Comparison of ENCODE assay signal across 18 cellular contexts in genomic region chr2:176656055-176656775, GRCh38.
DNase-seq lines count a peak whose midpoint lies in the region; ATAC-seq and TF ChIP-seq lines count a peak whose summit lies in the region.
"Had no signal": no experiment of that assay in that cellular context is flagged by ENCODE, and none has a peak within 500 bp of the region (broad histone marks: within the 10 kb centered on the region; RNA-seq: fewer than 3 reads in every experiment).

No MANE protein-coding gene starts in this region.

- no peak for TF ChIP-seq RAD21 in SK-N-SH (IDR thresholded peaks at IDR 0.05; ENCODE audit: low read length)

- H3K4me1 ChIP-seq in SK-N-SH (ENCODE audit: control insufficient read depth in 1 of 2, insufficient read depth in 2 of 2, low read depth in 1 of 2, low read length in 1 of 2) (peaks cover 6 to 31% of the 10 kb centered on the region in 2 experiments; a peak in 3 of 4 replicates), aorta (ENCODE audit: control insufficient read depth in 1 of 2, insufficient read depth in 2 of 2, low read length in 2 of 2) (peaks cover 0 to 1% of the 10 kb centered on the region in 2 donors)
- H3K4me1 ChIP-seq: HAP-1 had no signal

- intact Hi-C loops in aorta (cut with DNase I), result loop anchor here in 1 of 2 donors (10.0 kb wide), 1 partner anchor 489 kb away; no protein-coding TSS in a partner anchor

- ATAC-seq in SK-N-SH treated with all-trans-retinoic acid at 6 μM for 48 hours (no peak), aorta (ENCODE audit: low FRiP score) (no peak)

- no peaks in the 10 kb centered on the region for H3K36me3 Mint-ChIP-seq in nephron (ENCODE audit: low read depth)
- H3K36me3 Mint-ChIP-seq: CD4-positive, alpha-beta memory T cell had no signal

- no peak overlapping the region for H3K4me2 ChIP-seq in SK-N-SH

- no peaks in the 10 kb centered on the region for H3K27me3 ChIP-seq in SK-N-SH (ENCODE audit: insufficient read depth)
- H3K27me3 ChIP-seq in aorta (ENCODE audit: control insufficient read depth in 1 of 2, insufficient read depth in 2 of 2, low read length in 1 of 2), result no peaks in the 10 kb centered on the region

- no peaks in the 10 kb centered on the region for H3F3A ChIP-seq in SK-N-SH (replicated peaks; ENCODE audit: insufficient read depth)

- H3K36me3 ChIP-seq in SK-N-SH (replicated peaks in 1 of 2; ENCODE audit: control insufficient read depth in 1 of 2, insufficient read depth in 2 of 2, low read length in 1 of 2), result no peaks in the 10 kb centered on the region
- no peaks in the 10 kb centered on the region for H3K36me3 ChIP-seq in SK-N-MC (ENCODE audit: insufficient read depth, low read length)
- no peaks in the 10 kb centered on the region for H3K36me3 ChIP-seq in aorta (ENCODE audit: control insufficient read depth in 1 of 2, insufficient read depth in 2 of 2, low read length in 1 of 2)
- H3K36me3 ChIP-seq: HAP-1 had no signal

- no peaks in the 10 kb centered on the region for H3K9me2 ChIP-seq in SK-N-SH

- 80% methylated on average over 2 of the region's 2 CpGs for WGBS in SK-N-SH (ENCODE audit: low lambda C conversion rate)
- WGBS in aorta, 2 donors, result 76 to 88% methylated on average over 2 of the region's 2 CpGs

- no peak for TF ChIP-seq EP300 in SK-N-SH (IDR thresholded peaks at IDR 0.05; ENCODE audit: borderline replicate concordance in 1 of 2, low read depth in 1 of 2, low read length in 1 of 2)

- no peaks in the 10 kb centered on the region for H3K9me3 Mint-ChIP-seq in nephron
- H3K9me3 Mint-ChIP-seq: CD4-positive, alpha-beta memory T cell had no signal

- peaks cover 5% of the 10 kb centered on the region for H3K27me3 Mint-ChIP-seq in nephron (ENCODE audit: low read depth)

- H3K9me3 ChIP-seq in SK-N-SH, result no peaks in the 10 kb centered on the region
- H3K9me3 ChIP-seq in SK-N-MC (ENCODE audit: low read depth, low read length), result no peaks in the 10 kb centered on the region
- no peaks in the 10 kb centered on the region for H3K9me3 ChIP-seq in aorta (ENCODE audit: control insufficient read depth, low read length)
- H3K9me3 ChIP-seq: HAP-1 had no signal

- no peak overlapping the region for H2AFZ ChIP-seq in SK-N-SH (ENCODE audit: low read depth)

- H3K27ac Mint-ChIP-seq in nephron, result peak overlapping the region in 2 of 3 experiments; percentile 18 to 32
- H3K27ac Mint-ChIP-seq: CD4-positive, alpha-beta memory T cell had no signal

- H3K79me2 ChIP-seq in SK-N-SH (ENCODE audit: insufficient read depth), result no peaks in the 10 kb centered on the region

- peaks cover 37% of the 10 kb centered on the region for H3K4me1 Mint-ChIP-seq in nephron

- H3K9ac ChIP-seq in SK-N-SH (no peak overlapping the region), SK-N-MC (ENCODE audit: insufficient read length) (peak overlapping the region; percentile 75)

- H3K4me3 ChIP-seq in SK-N-SH (ENCODE audit: low read depth in 2 of 2, low read length in 1 of 2), result no peak overlapping the region
- peak overlapping the region; percentile 68 for H3K4me3 ChIP-seq in SK-N-MC
- H3K4me3 ChIP-seq in aorta (ENCODE audit: low read length in 2 of 2), result no peak overlapping the region
- H3K4me3 ChIP-seq: HAP-1 had no signal

- DNase-seq in SK-N-SH (no peak), SK-N-MC (ENCODE audit: low read depth, low spot score) (peak; percentile 95), NCI-H1930 (lab: John Stamatoyannopoulos, UW) (no peak), aorta (no peak)
- no peak for DNase-seq in stimulated activated CD4-positive, alpha-beta T cell treated with anti-CD3 and anti-CD28 coated beads, Interleukin-4, amount 100 ng/mL, for 24 hours
- DNase-seq: ACHN; C1 segment of cervical spinal cord; Calu3; CD4-positive, alpha-beta memory T cell; COR-L47; DMS53; DMS79 treated with DMSO at 0.1 percent for 48 hours; GF-D8; GOT3 had no signal

- POLR2A ChIA-PET in SK-N-SH (lab: Yijun Ruan, JAX), result interaction anchor here (0.7 kb wide), 1 partner anchor 511 kb away, joined by 3 read pairs; no protein-coding TSS in a partner anchor

- no peak for TF ChIP-seq CTCF in SK-N-SH (IDR thresholded peaks at IDR 0.05)
- TF ChIP-seq CTCF in nephron (IDR thresholded peaks at IDR 0.05; ENCODE audit: unreplicated experiment in 3 of 3), result no peak

- CTCF ChIA-PET in SK-N-SH (lab: Yijun Ruan, JAX), result interaction anchor here (1.0 to 31.9 kb wide), 7 partner anchors 9 to 542 kb away, joined by 4 to 1047 read pairs (median 132); partner anchors contain the start of genes HOXD10, HOXD8 and HOXD9

- H3K27ac ChIP-seq in SK-N-SH (ENCODE audit: low read depth in 2 of 2, low read length in 1 of 2) (no peak overlapping the region), SK-N-MC (peak overlapping the region; percentile 98), aorta (ENCODE audit: low read depth in 1 of 2, low read length in 2 of 2) (no peak overlapping the region)
- H3K27ac ChIP-seq: 22Rv1 had no signal

- no peaks in the 10 kb centered on the region for H4K20me1 ChIP-seq in SK-N-SH (ENCODE audit: insufficient read depth)

- H3K4me3 Mint-ChIP-seq in nephron, result no peak overlapping the region
- H3K4me3 Mint-ChIP-seq: CD4-positive, alpha-beta memory T cell had no signal

TF ChIP-seq in SK-N-SH treated with all-trans-retinoic acid at 6 μM for 48 hours, 23 proteins besides CTCF, POLR2A, EP300 and RAD21:
- peak; percentile 73 for TF ChIP-seq ISL1 (CRISPR knock-in tag; IDR thresholded peaks at IDR 0.05)
- TF ChIP-seq ZNF565 (CRISPR knock-in tag; conservative IDR thresholded peaks at IDR 0.05; ENCODE audit: low read depth), result no peak

TF ChIP-seq in SK-N-SH, 30 proteins besides CTCF, POLR2A, EP300 and RAD21 (continues in another document):
- TF ChIP-seq, protein P1, sequence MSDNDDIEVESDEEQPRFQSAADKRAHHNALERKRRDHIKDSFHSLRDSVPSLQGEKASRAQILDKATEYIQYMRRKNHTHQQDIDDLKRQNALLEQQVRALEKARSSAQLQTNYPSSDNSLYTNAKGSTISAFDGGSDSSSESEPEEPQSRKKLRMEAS (IDR thresholded peaks at IDR 0.05; ENCODE audit: low read depth), result no peak
- TF ChIP-seq, protein P2, sequence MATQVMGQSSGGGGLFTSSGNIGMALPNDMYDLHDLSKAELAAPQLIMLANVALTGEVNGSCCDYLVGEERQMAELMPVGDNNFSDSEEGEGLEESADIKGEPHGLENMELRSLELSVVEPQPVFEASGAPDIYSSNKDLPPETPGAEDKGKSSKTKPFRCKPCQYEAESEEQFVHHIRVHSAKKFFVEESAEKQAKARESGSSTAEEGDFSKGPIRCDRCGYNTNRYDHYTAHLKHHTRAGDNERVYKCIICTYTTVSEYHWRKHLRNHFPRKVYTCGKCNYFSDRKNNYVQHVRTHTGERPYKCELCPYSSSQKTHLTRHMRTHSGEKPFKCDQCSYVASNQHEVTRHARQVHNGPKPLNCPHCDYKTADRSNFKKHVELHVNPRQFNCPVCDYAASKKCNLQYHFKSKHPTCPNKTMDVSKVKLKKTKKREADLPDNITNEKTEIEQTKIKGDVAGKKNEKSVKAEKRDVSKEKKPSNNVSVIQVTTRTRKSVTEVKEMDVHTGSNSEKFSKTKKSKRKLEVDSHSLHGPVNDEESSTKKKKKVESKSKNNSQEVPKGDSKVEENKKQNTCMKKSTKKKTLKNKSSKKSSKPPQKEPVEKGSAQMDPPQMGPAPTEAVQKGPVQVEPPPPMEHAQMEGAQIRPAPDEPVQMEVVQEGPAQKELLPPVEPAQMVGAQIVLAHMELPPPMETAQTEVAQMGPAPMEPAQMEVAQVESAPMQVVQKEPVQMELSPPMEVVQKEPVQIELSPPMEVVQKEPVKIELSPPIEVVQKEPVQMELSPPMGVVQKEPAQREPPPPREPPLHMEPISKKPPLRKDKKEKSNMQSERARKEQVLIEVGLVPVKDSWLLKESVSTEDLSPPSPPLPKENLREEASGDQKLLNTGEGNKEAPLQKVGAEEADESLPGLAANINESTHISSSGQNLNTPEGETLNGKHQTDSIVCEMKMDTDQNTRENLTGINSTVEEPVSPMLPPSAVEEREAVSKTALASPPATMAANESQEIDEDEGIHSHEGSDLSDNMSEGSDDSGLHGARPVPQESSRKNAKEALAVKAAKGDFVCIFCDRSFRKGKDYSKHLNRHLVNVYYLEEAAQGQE (IDR thresholded peaks at IDR 0.05; ENCODE audit: low read depth, low read length), result no peak
- TF ChIP-seq ZBTB33 (IDR thresholded peaks at IDR 0.05; ENCODE audit: borderline replicate concordance, low read depth) (no peak), JUND (IDR thresholded peaks at IDR 0.05) (no peak), SMC3 (IDR thresholded peaks at IDR 0.05; ENCODE audit: low read depth, low read length) (no peak), MXI1 (IDR thresholded peaks at IDR 0.05; ENCODE audit: low read depth, low read length) (no peak), NFIC (IDR thresholded peaks at IDR 0.05; ENCODE audit: borderline replicate concordance) (no peak), NRF1 (IDR thresholded peaks at IDR 0.05; ENCODE audit: low read depth, low read length) (no peak), EZH2phosphoT487 (IDR thresholded peaks at IDR 0.05; ENCODE audit: borderline replicate concordance, low read depth) (no peak), GATA2 (CRISPR knock-in tag; IDR thresholded peaks at IDR 0.05) (no peak), FOSL2 (IDR thresholded peaks at IDR 0.05; ENCODE audit: borderline replicate concordance, low read depth) (no peak), YY1 (IDR thresholded peaks at IDR 0.05; ENCODE audit: low read depth) (no peak), TEAD4 (IDR thresholded peaks at IDR 0.05; ENCODE audit: borderline replicate concordance, insufficient read depth) (no peak), RXRA (IDR thresholded peaks at IDR 0.05; ENCODE audit: borderline replicate concordance, low read depth) (no peak)
